1 cellular context compared by ENCODE assay signal in genomic region chrX:15854712-15855561, GRCh38.
TF ChIP-seq lines count a peak whose summit lies in the region.

Gene AP1S2 (minus strand): TSS chrX:15854813. CDS start chrX:15852524, 2,289 bp downstream.

TF ChIP-seq in HepG2, 621 proteins besides CTCF, POLR2A, EP300 and RAD21 (continued from another document and continues in another):
- TF ChIP-seq ZNF766 (CRISPR knock-in tag; IDR thresholded peaks at IDR 0.05; ENCODE audit: borderline replicate concordance) (0 out of 2 replicates have a peak, but pooled peaks have one; percentile 57), HDAC1 (CRISPR knock-in tag; IDR thresholded peaks at IDR 0.05) (peak; percentile 53; the same call in 1 of the 2 replicates), PLRG1 (conservative IDR thresholded peaks at IDR 0.05) (no peak), GMEB1 (CRISPR knock-in tag; IDR thresholded peaks at IDR 0.05; ENCODE audit: borderline replicate concordance) (peak; percentile 39; the same call in 1 of the 2 replicates), MTERF4 (CRISPR knock-in tag; IDR thresholded peaks at IDR 0.05) (no peak), RBM39 (IDR thresholded peaks at IDR 0.05; ENCODE audit: low read depth, low read length, poor library complexity, severe bottlenecking) (no peak), TARDBP (CRISPR knock-in tag; IDR thresholded peaks at IDR 0.05) (no peak), PRMT3 (CRISPR knock-in tag; IDR thresholded peaks at IDR 0.05; ENCODE audit: borderline replicate concordance, low read depth) (no peak), YY1 (IDR thresholded peaks at IDR 0.05; ENCODE audit: insufficient read depth, insufficient replicate concordance, low read depth, low read length) (no peak), SP4 (CRISPR knock-in tag; IDR thresholded peaks at IDR 0.05) (peak; percentile 43; the same call in 1 of the 2 replicates), ZNF784 (CRISPR knock-in tag; IDR thresholded peaks at IDR 0.05; ENCODE audit: borderline replicate concordance) (0 out of 2 replicates have a peak, but pooled peaks have one; percentile 25), ZNF552 (CRISPR knock-in tag; IDR thresholded peaks at IDR 0.05; ENCODE audit: borderline replicate concordance) (no peak), ZNF547 (CRISPR knock-in tag; IDR thresholded peaks at IDR 0.05) (no peak), KDM1A (CRISPR knock-in tag; IDR thresholded peaks at IDR 0.05) (no peak), ZNF20 (CRISPR knock-in tag; IDR thresholded peaks at IDR 0.05) (no peak), TBX3 (IDR thresholded peaks at IDR 0.05; ENCODE audit: borderline replicate concordance) (no peak), ZNF639 (CRISPR knock-in tag; conservative IDR thresholded peaks at IDR 0.05) (no peak), ZNF710 (CRISPR knock-in tag; IDR thresholded peaks at IDR 0.05; ENCODE audit: borderline replicate concordance) (no peak), CEBPB (IDR thresholded peaks at IDR 0.05; ENCODE audit: borderline replicate concordance, low read depth, low read length) (no peak), ELF1 (CRISPR knock-in tag; IDR thresholded peaks at IDR 0.05) (peak; percentile 87), ZNF850 (CRISPR knock-in tag; conservative IDR thresholded peaks at IDR 0.05) (no peak), SRY (CRISPR knock-in tag; IDR thresholded peaks at IDR 0.05) (no peak), ZNF513 (CRISPR knock-in tag; conservative IDR thresholded peaks at IDR 0.05) (no peak), CEBPZ (IDR thresholded peaks at IDR 0.05; ENCODE audit: low read length) (no peak), ZNF672 (CRISPR knock-in tag; IDR thresholded peaks at IDR 0.05) (no peak), HES4 (CRISPR knock-in tag; IDR thresholded peaks at IDR 0.05; ENCODE audit: borderline replicate concordance) (no peak), YEATS4 (CRISPR knock-in tag; IDR thresholded peaks at IDR 0.05; ENCODE audit: borderline replicate concordance) (no peak; the same call in 1 of the 2 replicates), HOXA5 (CRISPR knock-in tag; IDR thresholded peaks at IDR 0.05) (no peak), ZBTB25 (CRISPR knock-in tag; IDR thresholded peaks at IDR 0.05) (no peak), TIGD3 (CRISPR knock-in tag; IDR thresholded peaks at IDR 0.05; ENCODE audit: borderline replicate concordance) (no peak), ATRX (CRISPR knock-in tag; IDR thresholded peaks at IDR 0.05; ENCODE audit: borderline replicate concordance) (no peak), ELK4 (CRISPR knock-in tag; IDR thresholded peaks at IDR 0.05; ENCODE audit: borderline replicate concordance) (no peak; the same call in 1 of the 2 replicates), ZNF24 (IDR thresholded peaks at IDR 0.05) (no peak), GABPA (IDR thresholded peaks at IDR 0.05; ENCODE audit: low read depth, low read length) (peak; percentile 69), GABPA (CRISPR knock-in tag; IDR thresholded peaks at IDR 0.05; ENCODE audit: low read depth) (peak; percentile 48), SAP130 (CRISPR knock-in tag; IDR thresholded peaks at IDR 0.05; ENCODE audit: low read depth) (peak; percentile 55), ZNF597 (CRISPR knock-in tag; IDR thresholded peaks at IDR 0.05) (no peak), TCF7L2 (IDR thresholded peaks at IDR 0.05; ENCODE audit: low read depth, low read length) (no peak), RNF2 (conservative IDR thresholded peaks at IDR 0.05; ENCODE audit: low read depth) (peak; percentile 65), PREB (CRISPR knock-in tag; IDR thresholded peaks at IDR 0.05) (no peak), TP53 (CRISPR knock-in tag; conservative IDR thresholded peaks at IDR 0.05) (no peak), BORCS8-MEF2B (CRISPR knock-in tag; IDR thresholded peaks at IDR 0.05) (no peak), MYNN (CRISPR knock-in tag; IDR thresholded peaks at IDR 0.05; ENCODE audit: low read depth) (no peak), STAG1 (CRISPR knock-in tag; IDR thresholded peaks at IDR 0.05) (no peak), HNRNPH1 (optimal IDR thresholded peaks at IDR 0.05; ENCODE audit: low read depth, low read length) (no peak)
